Comparison of ENCODE assay signal across 9 cellular contexts in the genomic region with DNA sequence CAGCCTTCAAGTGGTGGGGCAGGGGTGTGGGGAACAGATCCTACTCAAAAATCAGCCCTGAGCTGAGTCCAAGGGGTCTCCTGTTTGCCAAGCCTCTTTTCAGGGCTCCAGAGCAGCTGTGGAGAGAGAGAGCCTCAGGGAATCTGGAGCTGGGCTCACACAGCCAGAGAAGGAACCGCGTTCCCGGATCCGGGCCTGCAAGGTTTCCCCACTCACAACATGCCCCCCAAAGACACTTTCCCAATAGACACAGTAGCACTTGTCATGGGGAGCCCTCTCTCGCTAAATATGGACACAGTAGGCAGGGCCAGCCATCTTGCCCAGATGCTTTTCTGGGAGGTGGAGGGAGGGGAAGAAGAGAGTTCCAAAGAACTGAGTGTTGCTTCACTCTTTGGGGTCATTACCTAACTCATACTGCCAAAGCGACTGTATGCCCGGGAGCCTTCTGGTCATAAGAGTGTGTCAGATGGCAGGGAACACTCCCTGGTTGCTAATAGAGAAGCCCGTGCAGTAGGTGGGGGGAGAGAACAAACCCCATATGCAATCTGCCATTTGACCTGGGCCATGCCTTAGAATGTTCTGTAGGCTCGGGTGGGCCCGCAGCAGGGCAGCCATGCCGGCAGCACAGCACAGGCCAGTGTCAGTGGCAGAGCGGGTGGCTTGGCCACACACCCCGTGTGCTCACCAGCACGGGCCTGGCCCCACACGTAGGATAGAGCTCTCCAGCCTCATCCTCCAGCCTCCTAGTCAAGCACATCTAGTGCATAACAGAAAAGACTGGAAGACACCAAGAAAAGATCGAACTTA.
DNase-seq lines count a peak whose midpoint lies in the region; ATAC-seq and TF ChIP-seq lines count a peak whose summit lies in the region.
"Had no signal": no experiment of that assay in that cellular context is flagged by ENCODE, and none has a peak within 500 bp of the region (broad histone marks: within the 10 kb centered on the region; RNA-seq: fewer than 3 reads in every experiment).

No MANE protein-coding gene starts in this region.

- H3K9ac ChIP-seq in skeletal muscle tissue (ENCODE audit: low read depth in 1 of 3, low read length in 3 of 3), result peak overlapping the region; percentile 4 to 44 (median 42)

- ATAC-seq in RWPE2 (ENCODE audit: low read depth) (peak; percentile 47), heart right ventricle (peak; percentile 18 to 76 (median 42))

- TF ChIP-seq CTCF in RWPE2 (IDR thresholded peaks at IDR 0.05; ENCODE audit: poor library complexity, severe bottlenecking) (no peak), heart right ventricle (IDR thresholded peaks at IDR 0.05) (no peak), glutamatergic neuron (IDR thresholded peaks at IDR 0.05; ENCODE audit: partially characterized antibody, unreplicated experiment) (no peak)

- DNase-seq in H4 (ENCODE audit: low spot score) (peak; percentile 58), RWPE2 (ENCODE audit: low spot score) (no peak), heart right ventricle (no peak), glutamatergic neuron (no peak), NCI-H510A (lab: John Stamatoyannopoulos, UW) (no peak)
- DNase-seq in stimulated activated CD8-positive, alpha-beta memory T cell treated with anti-CD3 and anti-CD28 coated beads, Interleukin-4, amount 100 ng/mL, for 48 hours, result no peak
- DNase-seq: activated gamma-delta T cell treated with Interleukin-2 at 50 U/mL for 16 hours, cortex of kidney had no signal

- H3K4me1 ChIP-seq in RWPE2 (ENCODE audit: insufficient read depth, poor library complexity, severe bottlenecking) (peaks cover 38% of the 10 kb centered on the region), heart right ventricle (peaks cover 10 to 86% (median 74%) of the 10 kb centered on the region in 9 donors), skeletal muscle tissue (ENCODE audit: control insufficient read depth in 3 of 3, insufficient read depth in 3 of 3, low read length in 3 of 3) (peaks cover 45 to 59% (median 51%) of the 10 kb centered on the region in 3 donors)

- H3K36me3 ChIP-seq in RWPE2 (ENCODE audit: low read depth) (no peaks in the 10 kb centered on the region), heart right ventricle (peaks cover 0 to 14% (median 0%) of the 10 kb centered on the region in 9 donors), skeletal muscle tissue (ENCODE audit: control insufficient read depth in 3 of 3, insufficient read depth in 3 of 3, low read length in 3 of 3) (no peaks in the 10 kb centered on the region)

- H3K4me1 Mint-ChIP-seq in glutamatergic neuron (ENCODE audit: low read depth, unreplicated experiment), result peaks cover 39% of the 10 kb centered on the region

- H3K4me3 ChIP-seq in RWPE2 (ENCODE audit: severe bottlenecking) (no peak overlapping the region), heart right ventricle (no peak overlapping the region), skeletal muscle tissue (ENCODE audit: low read length in 3 of 3) (peak overlapping the region in 2 of 3 donors; percentile 22 to 23)

- 85 to 89% methylated on average over 16 of the region's 16 CpGs for WGBS in heart right ventricle, 2 donors

- peaks cover 5% of the 10 kb centered on the region for H3K27me3 Mint-ChIP-seq in glutamatergic neuron (ENCODE audit: unreplicated experiment)

- no peak overlapping the region for H3K27ac Mint-ChIP-seq in glutamatergic neuron (ENCODE audit: unreplicated experiment)

- H3K9me3 Mint-ChIP-seq in glutamatergic neuron (ENCODE audit: unreplicated experiment), result peaks cover 3% of the 10 kb centered on the region

- H3K27me3 ChIP-seq in RWPE2 (ENCODE audit: insufficient read depth, poor library complexity, severe bottlenecking) (no peaks in the 10 kb centered on the region), heart right ventricle (no peaks in the 10 kb centered on the region), skeletal muscle tissue (ENCODE audit: control insufficient read depth in 3 of 3, insufficient read depth in 3 of 3, low read length in 3 of 3) (no peaks in the 10 kb centered on the region)

- peak overlapping the region; percentile 10 for H3K27ac ChIP-seq in RWPE2 (ENCODE audit: poor library complexity, severe bottlenecking)
- H3K27ac ChIP-seq in heart right ventricle, result peak overlapping the region in 9 of 10 donors; percentile 28 to 89 (median 68)
- peak overlapping the region; percentile 73 for H3K27ac ChIP-seq in skeletal muscle tissue (ENCODE audit: low read depth, low read length)

- no peak overlapping the region for H3K4me3 Mint-ChIP-seq in glutamatergic neuron (ENCODE audit: unreplicated experiment)

- H3K9me3 ChIP-seq in RWPE2 (ENCODE audit: severe bottlenecking), result no peaks in the 10 kb centered on the region
- no peaks in the 10 kb centered on the region for H3K9me3 ChIP-seq in heart right ventricle
- no peaks in the 10 kb centered on the region for H3K9me3 ChIP-seq in skeletal muscle tissue (ENCODE audit: control insufficient read depth in 3 of 3, low read length in 3 of 3)

- H3K36me3 Mint-ChIP-seq in glutamatergic neuron (ENCODE audit: unreplicated experiment), result no peaks in the 10 kb centered on the region

- intact Hi-C loops in heart right ventricle (cut with DNase I), result loop anchor here in 3 of 10 donors (5.0 to 10.0 kb wide), 3 partner anchors 33 to 122 kb away; a partner anchor contains a TSS

Comparison
In these comparisons a context has a peak if more than half of its experiments do, and no peak if none do; other contexts are left out.
1. H3K27ac ChIP-seq: peak in every context shown above with its lines; median percentile 73 in skeletal muscle tissue; 68 in heart right ventricle; 10 in RWPE2.
2. H3K4me3 ChIP-seq: peak in skeletal muscle tissue (2 of 3); none in RWPE2 (single experiment) and heart right ventricle (0 of 10).